ENCODE assay signal across 1 cellular context in genomic region chr17:34356194-34356593, GRCh38.
TF ChIP-seq lines count a peak whose summit lies in the region.

Gene CCL13, plus strand, starts transcription at chr17:34356480. Its CDS starts 47 bp downstream, at chr17:34356527.

TF ChIP-seq in IMR-90, 13 proteins besides CTCF, POLR2A, EP300 and RAD21 (continued from another document):
- no peak for TF ChIP-seq RCOR1 (IDR thresholded peaks at IDR 0.05; ENCODE audit: insufficient replicate concordance, low read length)
- no peak for TF ChIP-seq NFE2L2 (IDR thresholded peaks at IDR 0.05; ENCODE audit: low read depth, low read length)
- no peak for TF ChIP-seq RFX5 (IDR thresholded peaks at IDR 0.05; ENCODE audit: low read depth, low read length)
